In the genomic region with DNA sequence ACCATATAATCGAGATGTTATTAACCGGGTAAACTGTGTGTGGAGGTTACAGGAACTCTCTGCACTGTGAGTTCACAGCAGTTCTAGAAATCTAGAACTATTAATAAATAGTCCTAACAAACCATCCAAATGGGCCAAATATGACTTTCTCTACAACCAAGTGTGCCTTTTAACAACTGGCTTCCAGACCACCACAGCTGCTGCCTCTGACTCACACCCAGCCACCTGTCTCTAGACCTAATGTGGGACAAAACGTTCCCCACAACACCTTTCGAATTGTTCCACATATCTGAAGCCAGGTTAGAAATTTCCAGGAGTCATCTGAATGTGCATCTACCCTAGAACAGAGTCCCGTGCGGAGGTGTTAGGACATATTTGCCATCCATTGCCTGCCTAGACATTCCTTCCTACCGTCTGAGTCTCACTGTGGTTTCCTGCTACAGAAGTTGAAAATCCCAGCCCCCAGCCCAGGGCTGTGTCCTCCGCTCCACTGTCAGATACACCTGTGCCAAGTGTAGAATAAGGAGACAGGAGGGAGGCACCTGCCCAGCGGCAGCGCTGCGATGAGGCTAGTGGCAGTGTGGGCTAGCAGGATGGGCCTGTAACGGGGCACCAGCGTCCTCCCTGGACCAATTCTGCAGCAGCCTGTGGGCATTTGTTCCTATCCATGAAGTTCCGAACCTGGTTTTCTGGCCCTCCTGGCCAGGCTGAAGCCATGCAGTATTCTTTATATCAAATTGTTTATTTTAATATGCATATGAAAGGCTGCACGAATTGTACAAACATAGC, we compare ENCODE assay signal across 25 cellular contexts.
"Had no signal": no experiment of that assay in that cellular context is flagged by ENCODE, and none has a peak within 500 bp of the region (broad histone marks: within the 10 kb centered on the region; RNA-seq: fewer than 3 reads in every experiment).

No MANE protein-coding gene starts in this region.

- H3K4me1 ChIP-seq: ascending aorta had no signal

- FAIRE-seq: RCC 7860, TTC549 had no signal

- H3K27ac ChIP-seq: ascending aorta, body of pancreas had no signal

- H3K4me3 ChIP-seq: ascending aorta, body of pancreas had no signal

- ATAC-seq: activated naive CD4-positive, alpha-beta T cell treated with anti-CD3 and anti-CD28 coated beads, Interleukin-2, amount 50 U/mL, for 72 hours; activated naive CD8-positive, alpha-beta T cell treated with anti-CD3 and anti-CD28 coated beads, Interleukin-2, amount 50 U/mL, for 24 hours; activated T-cell treated with anti-CD3 and anti-CD28 coated beads, Interleukin-2, amount 50 U/mL, for 4 hours; body of pancreas; PC-3; T-helper 17 cell had no signal

- H3K36me3 ChIP-seq: ascending aorta had no signal

- H3K9me3 ChIP-seq: ascending aorta, body of pancreas had no signal

- H3K27me3 ChIP-seq: ascending aorta, body of pancreas had no signal

- DNase-seq: activated B cell treated with CpG ODN at 0.5 μM for 24 hours; activated CD4-positive, alpha-beta T cell treated with anti-CD3 and anti-CD28 coated beads for 1 hour; activated CD4-positive, alpha-beta T cell treated with anti-CD3 and anti-CD28 coated beads, Interleukin-2, amount 10 ng/mL, durations not matched to agents 24 days and 14 days; activated CD4-positive, alpha-beta T cell treated with anti-CD3 and anti-CD28 coated beads, Interleukin-2, amount 50 U/mL, for 48 hours; activated CD8-positive, alpha-beta memory T cell treated with anti-CD3 and anti-CD28 coated beads for 24 hours; activated effector memory CD4-positive, alpha-beta T cell treated with anti-CD3 and anti-CD28 coated beads, Interleukin-2, amount 50 U/mL, for 16 hours; activated naive CD4-positive, alpha-beta T cell treated with Interleukin-2 at 50 U/mL for 16 hours; activated naive CD8-positive, alpha-beta T cell treated with anti-CD3 and anti-CD28 coated beads, Interleukin-2, amount 50 U/mL, for 24 hours; activated T-cell treated with anti-CD3 and anti-CD28 coated beads, Interleukin-2, amount 50 U/mL, for 4 hours; amniotic stem cell; body of pancreas; MM.1S; NCI-H1105 treated with DMSO at 0.1 percent for 48 hours; NCI-H1436 treated with DMSO at 0.1 percent for 48 hours; NCI-H187; NCI-H2081 treated with DMSO at 0.1 percent for 48 hours; NCI-H510A treated with DMSO at 0.1 percent for 48 hours; PC-3; SHP77; T-helper 17 cell; T-helper 9 cell had no signal
